Comparison of ENCODE assay signal across 8 cellular contexts in the genomic region with DNA sequence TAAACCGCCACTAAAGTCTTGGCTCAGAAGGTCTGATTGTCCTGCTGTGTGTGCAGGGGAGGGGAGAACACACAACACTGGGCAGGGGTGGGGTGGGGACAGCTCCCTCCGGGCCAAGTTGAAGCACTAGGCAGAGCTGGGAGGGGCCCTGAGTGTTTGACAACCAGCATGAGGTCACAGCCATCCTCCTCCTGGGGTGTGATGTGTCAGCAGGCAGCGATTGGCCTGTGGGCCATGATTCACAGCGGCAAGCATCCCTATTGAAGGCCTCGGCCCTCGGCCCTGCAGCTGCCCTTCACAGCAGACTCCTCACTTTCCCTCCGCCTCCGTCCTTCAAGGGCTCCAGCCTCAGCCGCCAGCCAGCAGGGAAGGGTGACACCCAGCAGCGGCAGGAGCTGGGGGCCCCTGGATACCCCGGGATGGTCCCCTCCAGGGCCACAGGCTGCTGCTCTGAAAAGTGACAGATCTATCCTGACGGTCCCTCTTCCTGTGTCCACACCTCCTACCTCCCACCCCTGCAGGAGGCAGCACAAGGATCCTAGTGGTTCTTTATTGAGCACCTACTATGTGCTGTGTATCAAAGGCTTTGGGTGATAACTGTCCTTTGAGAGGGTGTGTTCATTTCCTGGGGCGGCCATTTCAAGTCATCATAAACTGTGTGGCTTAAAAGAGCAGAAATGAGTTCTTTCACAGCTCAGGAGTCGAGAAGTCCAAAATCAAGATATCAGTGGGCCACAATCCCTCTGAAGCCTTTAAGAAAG.
DNase-seq lines count a peak whose midpoint lies in the region; ATAC-seq, FAIRE-seq and TF ChIP-seq lines count a peak whose summit lies in the region.

No MANE protein-coding gene starts in this region.

- no peaks in the 10 kb centered on the region for H3K9me3 ChIP-seq in astrocyte (ENCODE audit: insufficient read depth, low read depth, low read length)

- peak; percentile 80 for FAIRE-seq in astrocyte (lab: Jason Lieb, UNC)

- H3K36me3 ChIP-seq in astrocyte (ENCODE audit: insufficient read depth, low read length) (no peaks in the 10 kb centered on the region), kidney epithelial cell (ENCODE audit: control insufficient read depth, insufficient read depth, low read length) (no peaks in the 10 kb centered on the region)

- no peak overlapping the region for H3K4me3 ChIP-seq in AG04449 (ENCODE audit: low read depth, low read length)
- H3K4me3 ChIP-seq in astrocyte (ENCODE audit: insufficient read depth, low read depth, low read length) = no peak overlapping the region
- H3K4me3 ChIP-seq in kidney epithelial cell (ENCODE audit: low read depth, low read length) = no peak overlapping the region

- H3K4me1 ChIP-seq in astrocyte (ENCODE audit: insufficient read depth, low read length) = peaks cover 10% of the 10 kb centered on the region

- CTCF ChIA-PET in AG04449 (lab: Yijun Ruan, JAX) = interaction anchor here (0.6 to 6.1 kb wide), 12 partner anchors 11 to 363 kb away, joined by 3 to 30 read pairs (median 8); no protein-coding TSS in a partner anchor

- no peak overlapping the region for H3K4me3 Mint-ChIP-seq in astrocyte (ENCODE audit: unreplicated experiment)

- peaks cover 12% of the 10 kb centered on the region for H3K27me3 Mint-ChIP-seq in astrocyte (ENCODE audit: low read depth, unreplicated experiment)

- H3K9me3 Mint-ChIP-seq in astrocyte (ENCODE audit: unreplicated experiment) = no peaks in the 10 kb centered on the region

- no peaks in the 10 kb centered on the region for H3K36me3 Mint-ChIP-seq in astrocyte (ENCODE audit: low read depth, unreplicated experiment)

- POLR2A ChIA-PET in AG04449 (lab: Yijun Ruan, JAX) = interaction anchor here (0.6 to 0.8 kb wide), 2 partner anchors 32 to 63 kb away, joined by 3 to 4 read pairs; no protein-coding TSS in a partner anchor

- H3K27me3 ChIP-seq in astrocyte (ENCODE audit: insufficient read depth, low read length) = no peaks in the 10 kb centered on the region
- H3K27me3 ChIP-seq in kidney epithelial cell (ENCODE audit: control insufficient read depth, insufficient read depth, low read length) = peaks cover under 1% of the 10 kb centered on the region

- H3K79me2 ChIP-seq in astrocyte (ENCODE audit: insufficient read depth, low read length) = no peaks in the 10 kb centered on the region

- DNase-seq in AG04449 (ENCODE audit: low read depth, low spot score) (peak; percentile 63), HK-2 (ENCODE audit: unreplicated experiment) (peak; percentile 78), astrocyte (ENCODE audit: low read depth) (peak; percentile 93), kidney epithelial cell (ENCODE audit: low read depth) (peak; percentile 63)

- H3K4me1 Mint-ChIP-seq in astrocyte (ENCODE audit: low read depth, unreplicated experiment) = peaks cover 12% of the 10 kb centered on the region

- peak overlapping the region; percentile 64 for H3K4me2 ChIP-seq in astrocyte (ENCODE audit: low read length)

- no peaks in the 10 kb centered on the region for H4K20me1 ChIP-seq in astrocyte (ENCODE audit: insufficient read depth, low read length)

- peak overlapping the region; percentile 73 for H2AFZ ChIP-seq in astrocyte (ENCODE audit: low read depth, low read length)

- H3K27ac Mint-ChIP-seq in astrocyte (ENCODE audit: unreplicated experiment) = peak overlapping the region; percentile 18

- H3K27ac ChIP-seq in astrocyte (ENCODE audit: low read depth, low read length) = no peak overlapping the region

- ATAC-seq in GM21367 (IDR thresholded peaks at IDR 0.05; ENCODE audit: unreplicated experiment) (no peak), HG02678 (IDR thresholded peaks at IDR 0.05; ENCODE audit: unreplicated experiment) (no peak), HG03139 (IDR thresholded peaks at IDR 0.05; ENCODE audit: unreplicated experiment) (no peak), GM18498 (IDR thresholded peaks at IDR 0.05; ENCODE audit: unreplicated experiment) (no peak)

- no peak for TF ChIP-seq CTCF in AG04449 (IDR thresholded peaks at IDR 0.05; ENCODE audit: insufficient read depth, low read length, missing control alignments)
- no peak for TF ChIP-seq CTCF in astrocyte (IDR thresholded peaks at IDR 0.05; ENCODE audit: insufficient read depth, low read depth, low read length)
- TF ChIP-seq CTCF in kidney epithelial cell (IDR thresholded peaks at IDR 0.05; ENCODE audit: insufficient read depth, low read length, poor library complexity, severe bottlenecking) = no peak

- H3K9ac ChIP-seq in astrocyte (ENCODE audit: low read length) = peak overlapping the region; percentile 47
